In the genomic region with DNA sequence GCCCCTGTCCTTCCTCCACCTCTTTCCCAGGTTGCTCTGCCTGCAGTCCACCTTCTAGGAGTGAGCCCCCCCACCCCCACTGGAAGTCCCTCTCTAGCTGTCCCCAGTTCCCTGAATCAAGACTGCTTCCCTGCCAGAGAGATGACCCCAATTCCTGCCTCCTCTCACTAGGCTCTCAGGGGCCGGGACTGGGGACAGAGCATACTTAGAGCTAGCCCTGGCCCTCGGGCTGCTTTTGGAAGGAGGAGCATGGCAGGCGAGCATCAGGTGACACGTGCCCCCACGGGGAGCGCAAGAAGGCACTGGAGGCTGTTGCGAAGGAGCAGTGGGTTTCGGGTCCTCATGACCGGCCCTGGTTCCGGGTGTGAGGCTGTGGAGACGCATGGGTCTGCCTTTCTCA, we compare ENCODE assay signal across 1 cellular context.
TF ChIP-seq lines count a peak whose summit lies in the region.

No MANE protein-coding gene starts in this region.

TF ChIP-seq in GM23338, 12 proteins besides CTCF, POLR2A, EP300 and RAD21:
- TF ChIP-seq EZH2 (IDR thresholded peaks at IDR 0.05; ENCODE audit: low read depth, unreplicated experiment), result no peak
- TF ChIP-seq, protein P1, sequence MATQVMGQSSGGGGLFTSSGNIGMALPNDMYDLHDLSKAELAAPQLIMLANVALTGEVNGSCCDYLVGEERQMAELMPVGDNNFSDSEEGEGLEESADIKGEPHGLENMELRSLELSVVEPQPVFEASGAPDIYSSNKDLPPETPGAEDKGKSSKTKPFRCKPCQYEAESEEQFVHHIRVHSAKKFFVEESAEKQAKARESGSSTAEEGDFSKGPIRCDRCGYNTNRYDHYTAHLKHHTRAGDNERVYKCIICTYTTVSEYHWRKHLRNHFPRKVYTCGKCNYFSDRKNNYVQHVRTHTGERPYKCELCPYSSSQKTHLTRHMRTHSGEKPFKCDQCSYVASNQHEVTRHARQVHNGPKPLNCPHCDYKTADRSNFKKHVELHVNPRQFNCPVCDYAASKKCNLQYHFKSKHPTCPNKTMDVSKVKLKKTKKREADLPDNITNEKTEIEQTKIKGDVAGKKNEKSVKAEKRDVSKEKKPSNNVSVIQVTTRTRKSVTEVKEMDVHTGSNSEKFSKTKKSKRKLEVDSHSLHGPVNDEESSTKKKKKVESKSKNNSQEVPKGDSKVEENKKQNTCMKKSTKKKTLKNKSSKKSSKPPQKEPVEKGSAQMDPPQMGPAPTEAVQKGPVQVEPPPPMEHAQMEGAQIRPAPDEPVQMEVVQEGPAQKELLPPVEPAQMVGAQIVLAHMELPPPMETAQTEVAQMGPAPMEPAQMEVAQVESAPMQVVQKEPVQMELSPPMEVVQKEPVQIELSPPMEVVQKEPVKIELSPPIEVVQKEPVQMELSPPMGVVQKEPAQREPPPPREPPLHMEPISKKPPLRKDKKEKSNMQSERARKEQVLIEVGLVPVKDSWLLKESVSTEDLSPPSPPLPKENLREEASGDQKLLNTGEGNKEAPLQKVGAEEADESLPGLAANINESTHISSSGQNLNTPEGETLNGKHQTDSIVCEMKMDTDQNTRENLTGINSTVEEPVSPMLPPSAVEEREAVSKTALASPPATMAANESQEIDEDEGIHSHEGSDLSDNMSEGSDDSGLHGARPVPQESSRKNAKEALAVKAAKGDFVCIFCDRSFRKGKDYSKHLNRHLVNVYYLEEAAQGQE (IDR thresholded peaks at IDR 0.05; ENCODE audit: unreplicated experiment), result no peak
